21 cellular contexts compared by ENCODE assay signal in genomic region chr20:33239418-33239817, GRCh38. TPM values are rescaled to one million over a fixed set of nuclear protein-coding genes. Genes with fewer than 3 reads are reported as not detected.
A peak's percentile ranks its signal among the peaks of the same experiment; 100 is the strongest.
DNase-seq lines count a peak whose midpoint lies in the region; ATAC-seq, FAIRE-seq and TF ChIP-seq lines count a peak whose summit lies in the region.
"Had no signal": no experiment of that assay in that cellular context is flagged by ENCODE, and none has a peak within 500 bp of the region (broad histone marks: within the 10 kb centered on the region; RNA-seq: fewer than 3 reads in every experiment).

No MANE protein-coding gene starts in this region.

- H3K4me3 ChIP-seq in bronchial epithelial cell (ENCODE audit: low read depth, low read length) (no peak overlapping the region), left lung (no peak overlapping the region)
- H3K4me3 ChIP-seq: BLaER1, HAP-1 had no signal

- TF ChIP-seq CTCF in bronchial epithelial cell (IDR thresholded peaks at IDR 0.05; ENCODE audit: insufficient read depth, low read length, severe bottlenecking) (no peak), left lung (IDR thresholded peaks at IDR 0.05) (no peak)

- H3K27me3 ChIP-seq in bronchial epithelial cell (ENCODE audit: control insufficient read depth, insufficient read depth, low read length) (no peaks in the 10 kb centered on the region), left lung (peaks cover 0 to 7% of the 10 kb centered on the region in 2 donors)
- H3K27me3 ChIP-seq: BLaER1 had no signal

- H3K36me3 ChIP-seq in bronchial epithelial cell (ENCODE audit: control insufficient read depth, insufficient read depth, low read length): no peaks in the 10 kb centered on the region
- no peaks in the 10 kb centered on the region for H3K36me3 ChIP-seq in left lung
- H3K36me3 ChIP-seq: BLaER1, HAP-1 had no signal

- DNase-seq in HTR-8/SVneo (ENCODE audit: insufficient read length, low spot score) (no peak), bronchial epithelial cell (ENCODE audit: low read depth) (peak; percentile 4), left lung (no peak), NCI-H2081 treated with DMSO at 0.1 percent for 48 hours (lab: John Stamatoyannopoulos, UW) (no peak), hepatic stellate cell (ENCODE audit: low spot score) (no peak)
- DNase-seq: CD4-positive, CD25-positive, alpha-beta regulatory T cell; CD8-positive, alpha-beta T cell; DMS153; DND-41; GOT3 had no signal

- H3K27ac ChIP-seq in left lung: no peak overlapping the region
- H3K27ac ChIP-seq: BLaER1, C4-2B had no signal

- intact Hi-C loops in left lung (cut with DNase I): no loop called here

- FAIRE-seq in HTR-8/SVneo (lab: Jason Lieb, UNC): peak; percentile 44
- FAIRE-seq in bronchial epithelial cell (lab: Jason Lieb, UNC): no peak
- FAIRE-seq: G401.6, GM12892, GM19239, H54 had no signal

- H3K4me1 ChIP-seq in left lung: no peaks in the 10 kb centered on the region
- H3K4me1 ChIP-seq: BLaER1, Caco-2, HAP-1 had no signal

- H3K9me3 ChIP-seq in left lung: no peaks in the 10 kb centered on the region
- H3K9me3 ChIP-seq: BLaER1, Caco-2, HAP-1 had no signal

- ATAC-seq in left lung (peak; percentile 10), GM19324 (IDR thresholded peaks at IDR 0.05; ENCODE audit: low FRiP score, unreplicated experiment) (no peak)
- ATAC-seq: CD8-positive, alpha-beta T cell had no signal

RNA-seq across cellular contexts. Expression of gene BPIFA1, which starts 3.6 kb away (rescaled TPM):
- total RNA-seq in bronchial epithelial cell (not detected in 2 replicates), left lung (1 to 10 TPM in 1 of 2 donors, not detected in 1; 9.2 TPM)
- total RNA-seq: A172; A673; Caco-2; CD4-positive, CD25-positive, alpha-beta regulatory T cell; CD8-positive, alpha-beta T cell had no signal

RNA-seq across cellular contexts. Expression of gene BPIFA3, which starts 22.3 kb away (rescaled TPM):
- not detected in 2 replicates for total RNA-seq in bronchial epithelial cell
- not detected for total RNA-seq in left lung
- total RNA-seq: A172; A673; Caco-2; CD4-positive, CD25-positive, alpha-beta regulatory T cell; CD8-positive, alpha-beta T cell had no signal

RNA-seq across cellular contexts. Expression of gene BPIFB1, which starts 43.6 kb away (rescaled TPM):
- total RNA-seq in bronchial epithelial cell (not detected in 2 replicates), left lung (100 to 1,000 TPM in 1 of 2 donors, under 1 TPM in 1; 0.23 to 121 TPM)
- total RNA-seq: A172; A673; Caco-2; CD4-positive, CD25-positive, alpha-beta regulatory T cell; CD8-positive, alpha-beta T cell had no signal
